19 cellular contexts compared by ENCODE assay signal in genomic region chr6:53481328-53481727, GRCh38.
"Had no signal": no experiment of that assay in that cellular context is flagged by ENCODE, and none has a peak within 500 bp of the region (broad histone marks: within the 10 kb centered on the region; RNA-seq: fewer than 3 reads in every experiment).

No MANE protein-coding gene starts in this region.

- H3K4me3 Mint-ChIP-seq: activated naive CD8-positive, alpha-beta T cell treated with anti-CD3 and anti-CD28 coated beads, Interleukin-2, amount 10 ng/mL, durations not matched to agents 7 days and 5 days; naive thymus-derived CD8-positive, alpha-beta T cell; T-cell had no signal

- H3K27ac ChIP-seq: body of pancreas, epithelial cell of prostate, foreskin keratinocyte, hepatocyte had no signal

- H3K27ac Mint-ChIP-seq: activated naive CD8-positive, alpha-beta T cell treated with anti-CD3 and anti-CD28 coated beads, Interleukin-2, amount 10 ng/mL, durations not matched to agents 7 days and 5 days; activated T-helper 2 cell treated with anti-CD3 and anti-CD28 coated beads, Interferon-gamma antibody, Interleukin-2, Interleukin-4, amounts not matched to agents 10 μg/mL and 5 μg/mL and 100 μg/mL, durations not matched to agents 14 hours and 24 hours and 36 hours; stimulated activated naive B cell treated with anti-CD40 and anti-IgM and Interleukin-4, amounts not matched to agents 10 μg/mL and 1 μg/mL and 100 μg/mL, for 72 hours had no signal

- H2AFZ ChIP-seq: hepatocyte had no signal

- DNase-seq: activated CD4-positive, alpha-beta T cell treated with anti-CD3 and anti-CD28 coated beads, Interleukin-2, amount 50 U/mL, for 4 hours; activated CD4-positive, CD25-positive, alpha-beta regulatory T cell treated with anti-CD3 and anti-CD28 coated beads, Interleukin-2, amount 50 U/mL, for 72 hours; activated naive CD4-positive, alpha-beta T cell treated with Interleukin-2 at 50 U/mL for 16 hours; activated naive CD8-positive, alpha-beta T cell treated with anti-CD3 and anti-CD28 coated beads, Interleukin-2, amount 10 ng/mL, durations not matched to agents 7 days and 5 days; activated T-cell treated with anti-CD3 and anti-CD28 coated beads for 4 hours; body of pancreas; caudate nucleus; foreskin keratinocyte; mesenchymal stem cell; naive thymus-derived CD8-positive, alpha-beta T cell; stimulated activated CD4-positive, alpha-beta T cell treated with anti-CD3 and anti-CD28 coated beads, Interleukin-4, amount 100 ng/mL, for 24 hours; stimulated activated naive B cell treated with anti-CD40 and anti-IgM and Interleukin-4, amounts not matched to agents 10 μg/mL and 1 μg/mL and 100 μg/mL, for 72 hours; T-cell; T1000 had no signal

- H3K4me3 ChIP-seq: body of pancreas, hepatocyte, smooth muscle cell had no signal

- H3K4me2 ChIP-seq: hepatocyte, smooth muscle cell had no signal

- H3K4me1 ChIP-seq: body of pancreas, foreskin keratinocyte had no signal

- H3K9me3 ChIP-seq: body of pancreas had no signal

- ATAC-seq: body of pancreas; foreskin keratinocyte; naive thymus-derived CD8-positive, alpha-beta T cell; sciatic nerve; T-cell had no signal

- H3K9me3 Mint-ChIP-seq: activated naive CD8-positive, alpha-beta T cell treated with anti-CD3 and anti-CD28 coated beads, Interleukin-2, amount 10 ng/mL, durations not matched to agents 7 days and 5 days; activated T-helper 2 cell treated with anti-CD3 and anti-CD28 coated beads, Interferon-gamma antibody, Interleukin-2, Interleukin-4, amounts not matched to agents 10 μg/mL and 5 μg/mL and 100 μg/mL, durations not matched to agents 14 hours and 24 hours and 36 hours; naive thymus-derived CD8-positive, alpha-beta T cell; stimulated activated naive B cell treated with anti-CD40 and anti-IgM and Interleukin-4, amounts not matched to agents 10 μg/mL and 1 μg/mL and 100 μg/mL, for 72 hours; T-cell had no signal

- H3K27me3 ChIP-seq: body of pancreas, hepatocyte had no signal

- H3K36me3 Mint-ChIP-seq: activated naive CD8-positive, alpha-beta T cell treated with anti-CD3 and anti-CD28 coated beads, Interleukin-2, amount 10 ng/mL, durations not matched to agents 7 days and 5 days; naive thymus-derived CD8-positive, alpha-beta T cell; stimulated activated naive B cell treated with anti-CD40 and anti-IgM and Interleukin-4, amounts not matched to agents 10 μg/mL and 1 μg/mL and 100 μg/mL, for 72 hours; T-cell had no signal

- H3K79me2 ChIP-seq: hepatocyte had no signal
